In the genomic region with DNA sequence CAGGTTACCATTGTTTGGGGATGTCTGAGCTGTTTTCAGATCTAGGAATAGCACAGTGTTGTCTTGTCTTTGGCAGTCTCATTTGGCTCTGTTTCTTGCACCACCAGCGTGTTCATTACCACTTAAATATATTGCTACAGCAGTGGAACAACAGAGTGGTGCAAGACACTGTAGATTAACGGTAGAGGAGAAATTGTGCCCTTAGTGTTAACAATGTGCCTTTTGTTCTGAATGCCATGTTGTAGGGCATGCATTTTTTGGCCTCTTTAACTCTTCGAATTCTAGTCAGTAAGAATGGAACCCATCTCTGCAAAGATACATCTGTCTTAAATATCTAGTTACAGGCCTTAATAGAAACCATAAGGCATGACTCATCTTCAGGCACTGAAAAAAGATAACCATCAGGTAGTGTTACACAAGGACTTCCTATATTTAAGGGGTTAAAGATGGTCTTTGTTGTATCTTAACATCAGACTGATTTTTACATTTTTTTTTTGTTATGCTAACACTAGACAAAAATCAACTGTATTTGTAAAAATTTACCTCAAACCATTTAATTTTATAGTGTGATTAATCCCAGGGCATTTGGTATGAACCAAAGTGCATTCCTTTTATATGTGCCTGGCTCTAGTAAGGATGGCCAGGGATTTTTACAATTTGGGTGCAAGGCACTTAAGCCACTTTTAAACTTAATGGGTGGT, we compare ENCODE assay signal across 11 cellular contexts. TPM values are rescaled to one million over a fixed set of nuclear protein-coding genes. Genes with fewer than 3 reads are reported as not detected.
A peak's percentile ranks its signal among the peaks of the same experiment; 100 is the strongest.
DNase-seq lines count a peak whose midpoint lies in the region; ATAC-seq and TF ChIP-seq lines count a peak whose summit lies in the region.
"Had no signal": no experiment of that assay in that cellular context is flagged by ENCODE, and none has a peak within 500 bp of the region (broad histone marks: within the 10 kb centered on the region; RNA-seq: fewer than 3 reads in every experiment).

No MANE protein-coding gene starts in this region.

- no peak for ATAC-seq in CD4-positive, alpha-beta T cell (ENCODE audit: poor library complexity)
- no peak for ATAC-seq in activated naive CD8-positive, alpha-beta T cell treated with anti-CD3 and anti-CD28 coated beads, Interleukin-2, amount 10 ng/mL, durations not matched to agents 7 days and 5 days (ENCODE audit: low read depth)
- ATAC-seq in HG03565 (IDR thresholded peaks at IDR 0.05; ENCODE audit: unreplicated experiment) (no peak), HG03039 (IDR thresholded peaks at IDR 0.05; ENCODE audit: unreplicated experiment) (no peak)
- ATAC-seq: Panc1 had no signal

- POLR2A ChIA-PET in CD4-positive, alpha-beta T cell (lab: Charles Lee) = no interaction called here
- POLR2A ChIA-PET in activated naive CD8-positive, alpha-beta T cell treated with anti-CD3 and anti-CD28 coated beads, Interleukin-2, amount 10 ng/mL, durations not matched to agents 7 days and 5 days (lab: Charles Lee) = no interaction called here

- no peak for TF ChIP-seq CTCF in CD4-positive, alpha-beta T cell (IDR thresholded peaks at IDR 0.05)

- intact Hi-C loops in CD4-positive, alpha-beta T cell (cut with DNase I, micrococcal nuclease) = loop anchor here in 1 of 2 experiments (2.0 kb wide), 1 partner anchor 305 kb away; no protein-coding TSS in a partner anchor
- intact Hi-C loops in activated T-helper 1 cell treated with anti-CD3 and anti-CD28 coated beads, Interleukin-12 subunit alpha, Interleukin-12 subunit beta, Interleukin-2, Interleukin-4 antibody, amounts not matched to agents 30 ng/mL and 10 ng/mL and 1 ng/mL, durations not matched to agents 14 hours and 24 hours and 36 hours (cut with micrococcal nuclease) = no loop called here

- DNase-seq in CD4-positive, alpha-beta T cell = no peak
- DNase-seq in HS-5 (ENCODE audit: low read depth) = peak; percentile 87
- DNase-seq in activated naive CD8-positive, alpha-beta T cell treated with anti-CD3 and anti-CD28 coated beads, Interleukin-2, amount 10 ng/mL, durations not matched to agents 7 days and 5 days = no peak
- no peak for DNase-seq in immature natural killer cell
- DNase-seq in activated T-helper 1 cell treated with anti-CD3 and anti-CD28 coated beads, Interleukin-12 subunit alpha, Interleukin-12 subunit beta, Interleukin-2, Interleukin-4 antibody, amounts not matched to agents 30 ng/mL and 10 ng/mL and 1 ng/mL, durations not matched to agents 14 hours and 24 hours and 36 hours (ENCODE audit: low spot score) = no peak
- DNase-seq in NCI-H2029 (lab: John Stamatoyannopoulos, UW) = no peak
- DNase-seq: occipital lobe had no signal

- CTCF ChIA-PET in CD4-positive, alpha-beta T cell (lab: Charles Lee) = no interaction called here

- peaks cover 83% of the 10 kb centered on the region for H3K36me3 Mint-ChIP-seq in CD4-positive, alpha-beta T cell (ENCODE audit: low read depth)
- H3K36me3 Mint-ChIP-seq in activated naive CD8-positive, alpha-beta T cell treated with anti-CD3 and anti-CD28 coated beads, Interleukin-2, amount 10 ng/mL, durations not matched to agents 7 days and 5 days = peaks cover 61% of the 10 kb centered on the region
- H3K36me3 Mint-ChIP-seq in immature natural killer cell = peaks cover 7 to 23% (median 23%) of the 10 kb centered on the region in 3 donors
- H3K36me3 Mint-ChIP-seq in activated T-helper 1 cell treated with anti-CD3 and anti-CD28 coated beads, Interleukin-12 subunit alpha, Interleukin-12 subunit beta, Interleukin-2, Interleukin-4 antibody, amounts not matched to agents 30 ng/mL and 10 ng/mL and 1 ng/mL, durations not matched to agents 14 hours and 24 hours and 36 hours (ENCODE audit: low read depth) = peaks cover 57% of the 10 kb centered on the region

- H3K9me3 ChIP-seq in CD4-positive, alpha-beta T cell (ENCODE audit: control insufficient read depth, low read length) = no peaks in the 10 kb centered on the region

- peak overlapping the region; percentile 46 for H3K4me3 Mint-ChIP-seq in CD4-positive, alpha-beta T cell
- no peak overlapping the region for H3K4me3 Mint-ChIP-seq in activated naive CD8-positive, alpha-beta T cell treated with anti-CD3 and anti-CD28 coated beads, Interleukin-2, amount 10 ng/mL, durations not matched to agents 7 days and 5 days
- peak overlapping the region in 4 of 5 donors; percentile 7 to 53 (median 15) for H3K4me3 Mint-ChIP-seq in immature natural killer cell
- no peak overlapping the region for H3K4me3 Mint-ChIP-seq in activated T-helper 1 cell treated with anti-CD3 and anti-CD28 coated beads, Interleukin-12 subunit alpha, Interleukin-12 subunit beta, Interleukin-2, Interleukin-4 antibody, amounts not matched to agents 30 ng/mL and 10 ng/mL and 1 ng/mL, durations not matched to agents 14 hours and 24 hours and 36 hours

- H3K4me1 Mint-ChIP-seq in CD4-positive, alpha-beta T cell (ENCODE audit: low read depth) = peaks cover 94% of the 10 kb centered on the region
- H3K4me1 Mint-ChIP-seq in activated naive CD8-positive, alpha-beta T cell treated with anti-CD3 and anti-CD28 coated beads, Interleukin-2, amount 10 ng/mL, durations not matched to agents 7 days and 5 days = peaks cover 43% of the 10 kb centered on the region
- peaks cover 88 to 99% of the 10 kb centered on the region in 2 donors for H3K4me1 Mint-ChIP-seq in immature natural killer cell
- peaks cover 32% of the 10 kb centered on the region for H3K4me1 Mint-ChIP-seq in activated T-helper 1 cell treated with anti-CD3 and anti-CD28 coated beads, Interleukin-12 subunit alpha, Interleukin-12 subunit beta, Interleukin-2, Interleukin-4 antibody, amounts not matched to agents 30 ng/mL and 10 ng/mL and 1 ng/mL, durations not matched to agents 14 hours and 24 hours and 36 hours (ENCODE audit: low read depth)

- H3K27me3 Mint-ChIP-seq in CD4-positive, alpha-beta T cell = no peaks in the 10 kb centered on the region
- no peaks in the 10 kb centered on the region for H3K27me3 Mint-ChIP-seq in activated naive CD8-positive, alpha-beta T cell treated with anti-CD3 and anti-CD28 coated beads, Interleukin-2, amount 10 ng/mL, durations not matched to agents 7 days and 5 days
- H3K27me3 Mint-ChIP-seq in immature natural killer cell (ENCODE audit: low read depth in 3 of 3) = peaks cover 0 to under 1% (median 0%) of the 10 kb centered on the region in 3 donors
- H3K27me3 Mint-ChIP-seq in activated T-helper 1 cell treated with anti-CD3 and anti-CD28 coated beads, Interleukin-12 subunit alpha, Interleukin-12 subunit beta, Interleukin-2, Interleukin-4 antibody, amounts not matched to agents 30 ng/mL and 10 ng/mL and 1 ng/mL, durations not matched to agents 14 hours and 24 hours and 36 hours (ENCODE audit: insufficient read depth) = no peaks in the 10 kb centered on the region

- no peaks in the 10 kb centered on the region for H3K27me3 ChIP-seq in CD4-positive, alpha-beta T cell (ENCODE audit: control insufficient read depth, insufficient read depth, low read length)

- peak overlapping the region; percentile 24 for H3K27ac Mint-ChIP-seq in CD4-positive, alpha-beta T cell
- H3K27ac Mint-ChIP-seq in activated naive CD8-positive, alpha-beta T cell treated with anti-CD3 and anti-CD28 coated beads, Interleukin-2, amount 10 ng/mL, durations not matched to agents 7 days and 5 days = peak overlapping the region; percentile 57
- peak overlapping the region in 4 of 6 donors; percentile 37 to 58 (median 52) for H3K27ac Mint-ChIP-seq in immature natural killer cell
- no peak overlapping the region for H3K27ac Mint-ChIP-seq in activated T-helper 1 cell treated with anti-CD3 and anti-CD28 coated beads, Interleukin-12 subunit alpha, Interleukin-12 subunit beta, Interleukin-2, Interleukin-4 antibody, amounts not matched to agents 30 ng/mL and 10 ng/mL and 1 ng/mL, durations not matched to agents 14 hours and 24 hours and 36 hours
- H3K27ac Mint-ChIP-seq: activated T-helper 2 cell treated with anti-CD3 and anti-CD28 coated beads, Interferon-gamma antibody, Interleukin-2, Interleukin-4, amounts not matched to agents 10 μg/mL and 5 μg/mL and 100 μg/mL, durations not matched to agents 14 hours and 24 hours and 36 hours had no signal

- no peaks in the 10 kb centered on the region for H3K9me3 Mint-ChIP-seq in CD4-positive, alpha-beta T cell
- no peaks in the 10 kb centered on the region for H3K9me3 Mint-ChIP-seq in activated naive CD8-positive, alpha-beta T cell treated with anti-CD3 and anti-CD28 coated beads, Interleukin-2, amount 10 ng/mL, durations not matched to agents 7 days and 5 days
- H3K9me3 Mint-ChIP-seq in immature natural killer cell = no peaks in the 10 kb centered on the region
- H3K9me3 Mint-ChIP-seq in activated T-helper 1 cell treated with anti-CD3 and anti-CD28 coated beads, Interleukin-12 subunit alpha, Interleukin-12 subunit beta, Interleukin-2, Interleukin-4 antibody, amounts not matched to agents 30 ng/mL and 10 ng/mL and 1 ng/mL, durations not matched to agents 14 hours and 24 hours and 36 hours = no peaks in the 10 kb centered on the region
- H3K9me3 Mint-ChIP-seq: activated T-helper 2 cell treated with anti-CD3 and anti-CD28 coated beads, Interferon-gamma antibody, Interleukin-2, Interleukin-4, amounts not matched to agents 10 μg/mL and 5 μg/mL and 100 μg/mL, durations not matched to agents 14 hours and 24 hours and 36 hours had no signal

- H3K27ac ChIP-seq in CD4-positive, alpha-beta T cell (ENCODE audit: low read depth, low read length) = no peak overlapping the region

RNA-seq across cellular contexts. Expression of gene DYRK2, which starts 12.9 kb away (rescaled TPM):
- 100 to 1,000 TPM; 123 to 135 TPM for total RNA-seq in CD4-positive, alpha-beta T cell
- 100 to 1,000 TPM; 108 to 109 TPM for total RNA-seq in activated naive CD8-positive, alpha-beta T cell treated with anti-CD3 and anti-CD28 coated beads, Interleukin-2, amount 10 ng/mL, durations not matched to agents 7 days and 5 days
- polyA plus RNA-seq in immature natural killer cell = 10 to 100 TPM; 30.4 to 82.4 (median 45.1) TPM
- 43.0 and 46.7 TPM in 2 replicates for total RNA-seq in activated T-helper 1 cell treated with anti-CD3 and anti-CD28 coated beads, Interleukin-12 subunit alpha, Interleukin-12 subunit beta, Interleukin-2, Interleukin-4 antibody, amounts not matched to agents 30 ng/mL and 10 ng/mL and 1 ng/mL, durations not matched to agents 14 hours and 24 hours and 36 hours

Comparison
In these comparisons a context has a peak if more than half of its experiments do, and no peak if none do; other contexts are left out.
1. H3K4me3 Mint-ChIP-seq: peak in CD4-positive, alpha-beta T cell (single experiment) and immature natural killer cell (4 of 5); none in activated naive CD8-positive, alpha-beta T cell treated with anti-CD3 and anti-CD28 coated beads, Interleukin-2, amount 10 ng/mL, durations not matched to agents 7 days and 5 days (single experiment) and activated T-helper 1 cell treated with anti-CD3 and anti-CD28 coated beads, Interleukin-12 subunit alpha, Interleukin-12 subunit beta, Interleukin-2, Interleukin-4 antibody, amounts not matched to agents 30 ng/mL and 10 ng/mL and 1 ng/mL, durations not matched to agents 14 hours and 24 hours and 36 hours (single experiment).